Comparison of ENCODE assay signal across 1 cellular context in the genomic region with DNA sequence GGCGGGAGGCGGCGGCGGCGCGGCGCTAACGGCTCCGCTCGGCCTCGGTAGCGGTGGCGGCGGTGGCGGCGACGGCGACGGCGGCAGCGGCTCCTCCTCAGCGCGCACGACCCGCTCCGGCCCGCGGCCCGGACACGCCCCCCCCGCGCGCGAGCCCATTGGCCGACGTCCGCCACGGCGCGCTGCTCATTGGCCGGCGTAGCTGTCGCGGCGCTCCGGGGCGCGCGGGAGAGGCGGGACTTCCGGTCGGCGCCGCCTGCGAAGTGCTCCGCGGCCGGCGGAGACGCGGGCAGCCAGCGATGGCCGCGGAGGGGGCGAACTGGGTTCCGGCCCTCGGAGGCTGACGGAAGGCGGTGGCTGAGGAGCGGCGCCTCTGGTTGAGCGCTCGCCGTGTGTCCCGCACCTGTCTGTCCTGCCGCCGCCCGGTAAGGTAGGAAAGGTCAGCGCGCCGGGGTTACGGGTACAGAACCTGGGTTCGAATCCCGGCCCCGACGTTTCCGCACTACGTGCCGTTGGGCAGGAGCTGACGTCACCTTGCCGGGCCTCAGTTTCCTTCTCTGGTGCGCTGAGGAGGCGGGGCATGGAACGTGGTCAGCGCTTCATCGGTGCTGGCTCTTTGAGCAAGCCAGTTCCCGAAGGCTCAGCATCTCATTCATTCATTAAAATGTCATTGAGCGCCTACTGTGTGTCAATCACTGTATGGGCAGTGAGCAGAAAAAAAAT.
TF ChIP-seq lines count a peak whose summit lies in the region.

A gene (minus strand): TSS at position 108 of the 723 bp plus-strand sequence. CDS start 13,826 bp downstream, outside the sequence.

TF ChIP-seq in HepG2, 621 proteins besides CTCF, POLR2A, EP300 and RAD21 (continued from another document and continues in another):
- TF ChIP-seq, protein P1, sequence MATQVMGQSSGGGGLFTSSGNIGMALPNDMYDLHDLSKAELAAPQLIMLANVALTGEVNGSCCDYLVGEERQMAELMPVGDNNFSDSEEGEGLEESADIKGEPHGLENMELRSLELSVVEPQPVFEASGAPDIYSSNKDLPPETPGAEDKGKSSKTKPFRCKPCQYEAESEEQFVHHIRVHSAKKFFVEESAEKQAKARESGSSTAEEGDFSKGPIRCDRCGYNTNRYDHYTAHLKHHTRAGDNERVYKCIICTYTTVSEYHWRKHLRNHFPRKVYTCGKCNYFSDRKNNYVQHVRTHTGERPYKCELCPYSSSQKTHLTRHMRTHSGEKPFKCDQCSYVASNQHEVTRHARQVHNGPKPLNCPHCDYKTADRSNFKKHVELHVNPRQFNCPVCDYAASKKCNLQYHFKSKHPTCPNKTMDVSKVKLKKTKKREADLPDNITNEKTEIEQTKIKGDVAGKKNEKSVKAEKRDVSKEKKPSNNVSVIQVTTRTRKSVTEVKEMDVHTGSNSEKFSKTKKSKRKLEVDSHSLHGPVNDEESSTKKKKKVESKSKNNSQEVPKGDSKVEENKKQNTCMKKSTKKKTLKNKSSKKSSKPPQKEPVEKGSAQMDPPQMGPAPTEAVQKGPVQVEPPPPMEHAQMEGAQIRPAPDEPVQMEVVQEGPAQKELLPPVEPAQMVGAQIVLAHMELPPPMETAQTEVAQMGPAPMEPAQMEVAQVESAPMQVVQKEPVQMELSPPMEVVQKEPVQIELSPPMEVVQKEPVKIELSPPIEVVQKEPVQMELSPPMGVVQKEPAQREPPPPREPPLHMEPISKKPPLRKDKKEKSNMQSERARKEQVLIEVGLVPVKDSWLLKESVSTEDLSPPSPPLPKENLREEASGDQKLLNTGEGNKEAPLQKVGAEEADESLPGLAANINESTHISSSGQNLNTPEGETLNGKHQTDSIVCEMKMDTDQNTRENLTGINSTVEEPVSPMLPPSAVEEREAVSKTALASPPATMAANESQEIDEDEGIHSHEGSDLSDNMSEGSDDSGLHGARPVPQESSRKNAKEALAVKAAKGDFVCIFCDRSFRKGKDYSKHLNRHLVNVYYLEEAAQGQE (IDR thresholded peaks at IDR 0.05; ENCODE audit: borderline replicate concordance in 1 of 2, low read depth in 1 of 2, low read length in 2 of 2) = no peak
- no peak for TF ChIP-seq MYNN (CRISPR knock-in tag; IDR thresholded peaks at IDR 0.05; ENCODE audit: low read depth)
- TF ChIP-seq SOX5 (CRISPR knock-in tag; IDR thresholded peaks at IDR 0.05; ENCODE audit: borderline replicate concordance) = no peak
- TF ChIP-seq, protein P2, sequence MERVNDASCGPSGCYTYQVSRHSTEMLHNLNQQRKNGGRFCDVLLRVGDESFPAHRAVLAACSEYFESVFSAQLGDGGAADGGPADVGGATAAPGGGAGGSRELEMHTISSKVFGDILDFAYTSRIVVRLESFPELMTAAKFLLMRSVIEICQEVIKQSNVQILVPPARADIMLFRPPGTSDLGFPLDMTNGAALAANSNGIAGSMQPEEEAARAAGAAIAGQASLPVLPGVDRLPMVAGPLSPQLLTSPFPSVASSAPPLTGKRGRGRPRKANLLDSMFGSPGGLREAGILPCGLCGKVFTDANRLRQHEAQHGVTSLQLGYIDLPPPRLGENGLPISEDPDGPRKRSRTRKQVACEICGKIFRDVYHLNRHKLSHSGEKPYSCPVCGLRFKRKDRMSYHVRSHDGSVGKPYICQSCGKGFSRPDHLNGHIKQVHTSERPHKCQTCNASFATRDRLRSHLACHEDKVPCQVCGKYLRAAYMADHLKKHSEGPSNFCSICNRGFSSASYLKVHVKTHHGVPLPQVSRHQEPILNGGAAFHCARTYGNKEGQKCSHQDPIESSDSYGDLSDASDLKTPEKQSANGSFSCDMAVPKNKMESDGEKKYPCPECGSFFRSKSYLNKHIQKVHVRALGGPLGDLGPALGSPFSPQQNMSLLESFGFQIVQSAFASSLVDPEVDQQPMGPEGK (CRISPR knock-in tag; IDR thresholded peaks at IDR 0.05) = peak; percentile 47; the same call in 1 of the 2 replicates
- TF ChIP-seq, protein P3, sequence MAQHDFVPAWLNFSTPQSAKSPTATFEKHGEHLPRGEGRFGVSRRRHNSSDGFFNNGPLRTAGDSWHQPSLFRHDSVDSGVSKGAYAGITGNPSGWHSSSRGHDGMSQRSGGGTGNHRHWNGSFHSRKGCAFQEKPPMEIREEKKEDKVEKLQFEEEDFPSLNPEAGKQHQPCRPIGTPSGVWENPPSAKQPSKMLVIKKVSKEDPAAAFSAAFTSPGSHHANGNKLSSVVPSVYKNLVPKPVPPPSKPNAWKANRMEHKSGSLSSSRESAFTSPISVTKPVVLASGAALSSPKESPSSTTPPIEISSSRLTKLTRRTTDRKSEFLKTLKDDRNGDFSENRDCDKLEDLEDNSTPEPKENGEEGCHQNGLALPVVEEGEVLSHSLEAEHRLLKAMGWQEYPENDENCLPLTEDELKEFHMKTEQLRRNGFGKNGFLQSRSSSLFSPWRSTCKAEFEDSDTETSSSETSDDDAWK (CRISPR knock-in tag; IDR thresholded peaks at IDR 0.05) = no peak
- TF ChIP-seq, protein P4, sequence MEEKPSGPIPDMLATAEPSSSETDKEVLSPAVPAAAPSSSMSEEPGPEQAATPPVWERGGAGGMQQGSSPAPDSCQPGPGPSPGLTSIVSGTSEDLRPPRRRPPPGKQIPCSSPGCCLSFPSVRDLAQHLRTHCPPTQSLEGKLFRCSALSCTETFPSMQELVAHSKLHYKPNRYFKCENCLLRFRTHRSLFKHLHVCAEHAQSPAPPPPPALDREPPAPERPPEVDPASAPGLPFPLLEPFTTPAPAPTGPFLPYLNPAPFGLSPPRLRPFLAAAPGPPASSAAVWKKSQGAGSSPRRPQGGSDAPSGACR (CRISPR knock-in tag; IDR thresholded peaks at IDR 0.05) = 0 out of 2 replicates have a peak, but pooled peaks have one; percentile 31
- TF ChIP-seq THAP11 (CRISPR knock-in tag; IDR thresholded peaks at IDR 0.05) = peak; percentile 69
- TF ChIP-seq GABPA (IDR thresholded peaks at IDR 0.05; ENCODE audit: low read depth, low read length) = peak; percentile 90
- TF ChIP-seq GABPA (CRISPR knock-in tag; IDR thresholded peaks at IDR 0.05; ENCODE audit: low read depth) = peak; percentile 69
- peak; percentile 39; the same call in 1 of the 2 replicates for TF ChIP-seq ZNF160 (CRISPR knock-in tag; IDR thresholded peaks at IDR 0.05)
- TF ChIP-seq DMAP1 (CRISPR knock-in tag; IDR thresholded peaks at IDR 0.05) = peak; percentile 66; the same call in 1 of the 2 replicates
- TF ChIP-seq ZMAT3 (CRISPR knock-in tag; conservative IDR thresholded peaks at IDR 0.05) = no peak
- TF ChIP-seq YY1 (IDR thresholded peaks at IDR 0.05; ENCODE audit: insufficient read depth, insufficient replicate concordance, low read depth, low read length) = peak; percentile 93
- TF ChIP-seq, protein P5, sequence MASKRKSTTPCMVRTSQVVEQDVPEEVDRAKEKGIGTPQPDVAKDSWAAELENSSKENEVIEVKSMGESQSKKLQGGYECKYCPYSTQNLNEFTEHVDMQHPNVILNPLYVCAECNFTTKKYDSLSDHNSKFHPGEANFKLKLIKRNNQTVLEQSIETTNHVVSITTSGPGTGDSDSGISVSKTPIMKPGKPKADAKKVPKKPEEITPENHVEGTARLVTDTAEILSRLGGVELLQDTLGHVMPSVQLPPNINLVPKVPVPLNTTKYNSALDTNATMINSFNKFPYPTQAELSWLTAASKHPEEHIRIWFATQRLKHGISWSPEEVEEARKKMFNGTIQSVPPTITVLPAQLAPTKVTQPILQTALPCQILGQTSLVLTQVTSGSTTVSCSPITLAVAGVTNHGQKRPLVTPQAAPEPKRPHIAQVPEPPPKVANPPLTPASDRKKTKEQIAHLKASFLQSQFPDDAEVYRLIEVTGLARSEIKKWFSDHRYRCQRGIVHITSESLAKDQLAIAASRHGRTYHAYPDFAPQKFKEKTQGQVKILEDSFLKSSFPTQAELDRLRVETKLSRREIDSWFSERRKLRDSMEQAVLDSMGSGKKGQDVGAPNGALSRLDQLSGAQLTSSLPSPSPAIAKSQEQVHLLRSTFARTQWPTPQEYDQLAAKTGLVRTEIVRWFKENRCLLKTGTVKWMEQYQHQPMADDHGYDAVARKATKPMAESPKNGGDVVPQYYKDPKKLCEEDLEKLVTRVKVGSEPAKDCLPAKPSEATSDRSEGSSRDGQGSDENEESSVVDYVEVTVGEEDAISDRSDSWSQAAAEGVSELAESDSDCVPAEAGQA (IDR thresholded peaks at IDR 0.05; ENCODE audit: low read depth) = peak; percentile 46; the same call in 1 of the 2 replicates
- TF ChIP-seq, protein P5 (CRISPR knock-in tag; IDR thresholded peaks at IDR 0.05; ENCODE audit: borderline replicate concordance) = no peak
- TF ChIP-seq, protein P6, sequence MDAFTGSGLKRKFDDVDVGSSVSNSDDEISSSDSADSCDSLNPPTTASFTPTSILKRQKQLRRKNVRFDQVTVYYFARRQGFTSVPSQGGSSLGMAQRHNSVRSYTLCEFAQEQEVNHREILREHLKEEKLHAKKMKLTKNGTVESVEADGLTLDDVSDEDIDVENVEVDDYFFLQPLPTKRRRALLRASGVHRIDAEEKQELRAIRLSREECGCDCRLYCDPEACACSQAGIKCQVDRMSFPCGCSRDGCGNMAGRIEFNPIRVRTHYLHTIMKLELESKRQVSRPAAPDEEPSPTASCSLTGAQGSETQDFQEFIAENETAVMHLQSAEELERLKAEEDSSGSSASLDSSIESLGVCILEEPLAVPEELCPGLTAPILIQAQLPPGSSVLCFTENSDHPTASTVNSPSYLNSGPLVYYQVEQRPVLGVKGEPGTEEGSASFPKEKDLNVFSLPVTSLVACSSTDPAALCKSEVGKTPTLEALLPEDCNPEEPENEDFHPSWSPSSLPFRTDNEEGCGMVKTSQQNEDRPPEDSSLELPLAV (CRISPR knock-in tag; conservative IDR thresholded peaks at IDR 0.05; ENCODE audit: low read depth) = no peak; the same call in 1 of the 2 replicates
- TF ChIP-seq RBFOX2 (IDR thresholded peaks at IDR 0.05; ENCODE audit: low read depth, low read length) = peak; percentile 83
- TF ChIP-seq HNF4G (IDR thresholded peaks at IDR 0.05; ENCODE audit: borderline replicate concordance, low read depth, low read length) = no peak
- TF ChIP-seq HNF4G (CRISPR knock-in tag; IDR thresholded peaks at IDR 0.05; ENCODE audit: borderline replicate concordance, low read depth) = 0 out of 2 replicates have a peak, but pooled peaks have one; percentile 26
- peak; percentile 32; the same call in 1 of the 2 replicates for TF ChIP-seq REPIN1 (CRISPR knock-in tag; IDR thresholded peaks at IDR 0.05; ENCODE audit: borderline replicate concordance, low read depth)
- no peak for TF ChIP-seq TRIM24 (CRISPR knock-in tag; IDR thresholded peaks at IDR 0.05)
- TF ChIP-seq, protein P7, sequence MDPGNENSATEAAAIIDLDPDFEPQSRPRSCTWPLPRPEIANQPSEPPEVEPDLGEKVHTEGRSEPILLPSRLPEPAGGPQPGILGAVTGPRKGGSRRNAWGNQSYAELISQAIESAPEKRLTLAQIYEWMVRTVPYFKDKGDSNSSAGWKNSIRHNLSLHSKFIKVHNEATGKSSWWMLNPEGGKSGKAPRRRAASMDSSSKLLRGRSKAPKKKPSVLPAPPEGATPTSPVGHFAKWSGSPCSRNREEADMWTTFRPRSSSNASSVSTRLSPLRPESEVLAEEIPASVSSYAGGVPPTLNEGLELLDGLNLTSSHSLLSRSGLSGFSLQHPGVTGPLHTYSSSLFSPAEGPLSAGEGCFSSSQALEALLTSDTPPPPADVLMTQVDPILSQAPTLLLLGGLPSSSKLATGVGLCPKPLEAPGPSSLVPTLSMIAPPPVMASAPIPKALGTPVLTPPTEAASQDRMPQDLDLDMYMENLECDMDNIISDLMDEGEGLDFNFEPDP (CRISPR knock-in tag; conservative IDR thresholded peaks at IDR 0.05) = no peak
- TF ChIP-seq ZNF510 (CRISPR knock-in tag; IDR thresholded peaks at IDR 0.05; ENCODE audit: low read depth) = no peak
- TF ChIP-seq, protein P8, sequence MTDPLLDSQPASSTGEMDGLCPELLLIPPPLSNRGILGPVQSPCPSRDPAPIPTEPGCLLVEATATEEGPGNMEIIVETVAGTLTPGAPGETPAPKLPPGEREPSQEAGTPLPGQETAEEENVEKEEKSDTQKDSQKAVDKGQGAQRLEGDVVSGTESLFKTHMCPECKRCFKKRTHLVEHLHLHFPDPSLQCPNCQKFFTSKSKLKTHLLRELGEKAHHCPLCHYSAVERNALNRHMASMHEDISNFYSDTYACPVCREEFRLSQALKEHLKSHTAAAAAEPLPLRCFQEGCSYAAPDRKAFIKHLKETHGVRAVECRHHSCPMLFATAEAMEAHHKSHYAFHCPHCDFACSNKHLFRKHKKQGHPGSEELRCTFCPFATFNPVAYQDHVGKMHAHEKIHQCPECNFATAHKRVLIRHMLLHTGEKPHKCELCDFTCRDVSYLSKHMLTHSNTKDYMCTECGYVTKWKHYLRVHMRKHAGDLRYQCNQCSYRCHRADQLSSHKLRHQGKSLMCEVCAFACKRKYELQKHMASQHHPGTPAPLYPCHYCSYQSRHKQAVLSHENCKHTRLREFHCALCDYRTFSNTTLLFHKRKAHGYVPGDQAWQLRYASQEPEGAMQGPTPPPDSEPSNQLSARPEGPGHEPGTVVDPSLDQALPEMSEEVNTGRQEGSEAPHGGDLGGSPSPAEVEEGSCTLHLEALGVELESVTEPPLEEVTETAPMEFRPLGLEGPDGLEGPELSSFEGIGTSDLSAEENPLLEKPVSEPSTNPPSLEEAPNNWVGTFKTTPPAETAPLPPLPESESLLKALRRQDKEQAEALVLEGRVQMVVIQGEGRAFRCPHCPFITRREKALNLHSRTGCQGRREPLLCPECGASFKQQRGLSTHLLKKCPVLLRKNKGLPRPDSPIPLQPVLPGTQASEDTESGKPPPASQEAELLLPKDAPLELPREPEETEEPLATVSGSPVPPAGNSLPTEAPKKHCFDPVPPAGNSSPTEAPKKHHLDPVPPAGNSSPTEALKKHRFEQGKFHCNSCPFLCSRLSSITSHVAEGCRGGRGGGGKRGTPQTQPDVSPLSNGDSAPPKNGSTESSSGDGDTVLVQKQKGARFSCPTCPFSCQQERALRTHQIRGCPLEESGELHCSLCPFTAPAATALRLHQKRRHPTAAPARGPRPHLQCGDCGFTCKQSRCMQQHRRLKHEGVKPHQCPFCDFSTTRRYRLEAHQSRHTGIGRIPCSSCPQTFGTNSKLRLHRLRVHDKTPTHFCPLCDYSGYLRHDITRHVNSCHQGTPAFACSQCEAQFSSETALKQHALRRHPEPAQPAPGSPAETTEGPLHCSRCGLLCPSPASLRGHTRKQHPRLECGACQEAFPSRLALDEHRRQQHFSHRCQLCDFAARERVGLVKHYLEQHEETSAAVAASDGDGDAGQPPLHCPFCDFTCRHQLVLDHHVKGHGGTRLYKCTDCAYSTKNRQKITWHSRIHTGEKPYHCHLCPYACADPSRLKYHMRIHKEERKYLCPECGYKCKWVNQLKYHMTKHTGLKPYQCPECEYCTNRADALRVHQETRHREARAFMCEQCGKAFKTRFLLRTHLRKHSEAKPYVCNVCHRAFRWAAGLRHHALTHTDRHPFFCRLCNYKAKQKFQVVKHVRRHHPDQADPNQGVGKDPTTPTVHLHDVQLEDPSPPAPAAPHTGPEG (CRISPR knock-in tag; IDR thresholded peaks at IDR 0.05) = peak; percentile 28; the same call in 1 of the 2 replicates
